8 cellular contexts compared by ENCODE assay signal in the genomic region with DNA sequence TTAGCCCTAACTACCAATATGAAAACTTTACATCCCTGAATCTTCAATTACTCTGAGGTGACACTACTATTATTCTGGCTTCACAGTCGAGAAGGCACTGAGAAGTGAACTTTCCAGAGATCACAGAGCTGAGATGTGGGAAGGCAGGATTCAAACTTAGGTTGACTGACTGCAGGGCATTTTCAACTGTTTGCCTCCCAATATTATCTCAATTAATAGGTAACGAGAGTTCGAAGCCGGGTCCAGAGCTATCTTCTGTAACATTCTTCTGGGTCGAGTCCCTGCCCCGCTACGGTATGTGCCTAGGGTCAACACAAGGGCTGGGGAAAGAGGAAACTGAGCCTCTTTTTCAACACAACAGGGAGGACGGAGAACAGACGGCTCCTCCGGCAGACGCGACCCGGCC. TPM values are rescaled to one million over a fixed set of nuclear protein-coding genes. Genes with fewer than 3 reads are reported as not detected.
A peak's percentile ranks its signal among the peaks of the same experiment; 100 is the strongest.
DNase-seq lines count a peak whose midpoint lies in the region; ATAC-seq and TF ChIP-seq lines count a peak whose summit lies in the region.

No MANE protein-coding gene starts in this region.

- H3K4me3 ChIP-seq in CD8-positive, alpha-beta T cell (ENCODE audit: low read depth, low read length) = peak overlapping the region; percentile 86
- H3K4me3 ChIP-seq in naive thymus-derived CD4-positive, alpha-beta T cell (ENCODE audit: low read length) = peak overlapping the region; percentile 72

- DNase-seq in CD8-positive, alpha-beta T cell = no peak
- peak in 1 of 61 donors; percentile 46 for DNase-seq in caudate nucleus (lab: John Stamatoyannopoulos, UW)
- no peak for DNase-seq in naive thymus-derived CD4-positive, alpha-beta T cell
- DNase-seq in GM03348 (ENCODE audit: low spot score) = no peak
- DNase-seq in kidney tubule cell (ENCODE audit: low spot score) = no peak
- no peak for DNase-seq in hepatic stellate cell (ENCODE audit: low spot score)
- DNase-seq in ecto neural progenitor cell (ENCODE audit: low spot score) = no peak

- H3K9me3 Mint-ChIP-seq in CD8-positive, alpha-beta T cell = no peaks in the 10 kb centered on the region
- H3K9me3 Mint-ChIP-seq in naive thymus-derived CD4-positive, alpha-beta T cell = peaks cover 0 to 13% (median 0%) of the 10 kb centered on the region in 11 donors

- peaks cover 2% of the 10 kb centered on the region for H3K27me3 Mint-ChIP-seq in CD8-positive, alpha-beta T cell (ENCODE audit: low read depth)
- H3K27me3 Mint-ChIP-seq in naive thymus-derived CD4-positive, alpha-beta T cell = peaks cover 0 to 7% (median 0%) of the 10 kb centered on the region in 5 donors

- peak overlapping the region; percentile 95 for H3K4me3 Mint-ChIP-seq in CD8-positive, alpha-beta T cell
- H3K4me3 Mint-ChIP-seq in naive thymus-derived CD4-positive, alpha-beta T cell = peak overlapping the region in 9 of 10 donors; percentile 95 to 99 (median 97)

- intact Hi-C loops in CD8-positive, alpha-beta T cell (cut with DNase I, micrococcal nuclease) = loop anchor here in 1 of 2 experiments (1.0 to 5.0 kb wide), 3 partner anchors 61 to 230 kb away; a partner anchor contains a TSS
- intact Hi-C loops in naive thymus-derived CD4-positive, alpha-beta T cell (cut with micrococcal nuclease) = loop anchor here (2.0 to 5.0 kb wide), 5 partner anchors 45 to 1495 kb away; a partner anchor contains a TSS

- POLR2A ChIA-PET in CD8-positive, alpha-beta T cell (lab: Charles Lee) = interaction anchor here (0.6 to 2.9 kb wide), 7 partner anchors 10 to 143 kb away, joined by 3 to 27 read pairs (median 5); a partner anchor contains a TSS
- POLR2A ChIA-PET in naive thymus-derived CD4-positive, alpha-beta T cell (lab: Charles Lee) = interaction anchor here (0.6 to 4.9 kb wide), 20 partner anchors 9 to 1253 kb away, joined by 3 to 63 read pairs (median 3); a partner anchor contains a TSS

- peak overlapping the region; percentile 95 for H3K27ac ChIP-seq in CD8-positive, alpha-beta T cell (ENCODE audit: low read depth, low read length)
- H3K27ac ChIP-seq in caudate nucleus (ENCODE audit: low read depth, low read length) = peak overlapping the region; percentile 99
- H3K27ac ChIP-seq in naive thymus-derived CD4-positive, alpha-beta T cell (ENCODE audit: low read depth, low read length) = peak overlapping the region; percentile 99

- H3K9me3 ChIP-seq in CD8-positive, alpha-beta T cell (ENCODE audit: low read length) = no peaks in the 10 kb centered on the region
- no peaks in the 10 kb centered on the region for H3K9me3 ChIP-seq in naive thymus-derived CD4-positive, alpha-beta T cell (ENCODE audit: control insufficient read depth in 2 of 3, low read length in 3 of 3)

- peaks cover 42% of the 10 kb centered on the region for H3K4me1 Mint-ChIP-seq in CD8-positive, alpha-beta T cell (ENCODE audit: low read depth)
- H3K4me1 Mint-ChIP-seq in naive thymus-derived CD4-positive, alpha-beta T cell = peaks cover 11 to 42% (median 29%) of the 10 kb centered on the region in 7 donors

- no peaks in the 10 kb centered on the region for H3K36me3 ChIP-seq in CD8-positive, alpha-beta T cell (ENCODE audit: insufficient read depth, low read length)
- peaks cover 0 to 9% (median 0%) of the 10 kb centered on the region in 3 experiments for H3K36me3 ChIP-seq in naive thymus-derived CD4-positive, alpha-beta T cell (ENCODE audit: control insufficient read depth in 2 of 3, insufficient read depth in 3 of 3, low read length in 3 of 3)

- no peak for TF ChIP-seq CTCF in CD8-positive, alpha-beta T cell (IDR thresholded peaks at IDR 0.05)

- peaks cover 42% of the 10 kb centered on the region for H3K4me1 ChIP-seq in CD8-positive, alpha-beta T cell (ENCODE audit: insufficient read depth, low read length)
- H3K4me1 ChIP-seq in naive thymus-derived CD4-positive, alpha-beta T cell (ENCODE audit: control insufficient read depth in 2 of 2, insufficient read depth in 2 of 2, low read length in 2 of 2) = peaks cover 11 to 31% of the 10 kb centered on the region in 2 donors

- ATAC-seq in CD8-positive, alpha-beta T cell = no peak
- peak; percentile 21 for ATAC-seq in HG03432 (IDR thresholded peaks at IDR 0.05; ENCODE audit: unreplicated experiment)
- ATAC-seq in naive thymus-derived CD4-positive, alpha-beta T cell = no peak

- CTCF ChIA-PET in CD8-positive, alpha-beta T cell (lab: Charles Lee) = interaction anchor here (0.9 kb wide), 1 partner anchor 44 kb away, joined by 4 read pairs; no protein-coding TSS in a partner anchor
- CTCF ChIA-PET in naive thymus-derived CD4-positive, alpha-beta T cell (lab: Charles Lee) = no interaction called here

- peak overlapping the region; percentile 99 for H3K27ac Mint-ChIP-seq in CD8-positive, alpha-beta T cell
- H3K27ac Mint-ChIP-seq in naive thymus-derived CD4-positive, alpha-beta T cell = peak overlapping the region; percentile 96 to 100 (median 98)

- no peaks in the 10 kb centered on the region for H3K27me3 ChIP-seq in CD8-positive, alpha-beta T cell (ENCODE audit: insufficient read depth, low read length)
- no peaks in the 10 kb centered on the region for H3K27me3 ChIP-seq in naive thymus-derived CD4-positive, alpha-beta T cell (ENCODE audit: control insufficient read depth in 2 of 2, insufficient read depth in 2 of 2, low read length in 2 of 2)

- peaks cover 22% of the 10 kb centered on the region for H3K36me3 Mint-ChIP-seq in CD8-positive, alpha-beta T cell
- peaks cover 3 to 39% (median 7%) of the 10 kb centered on the region in 5 donors for H3K36me3 Mint-ChIP-seq in naive thymus-derived CD4-positive, alpha-beta T cell

RNA-seq across cellular contexts. Expression of a gene that starts 0.8 kb away (rescaled TPM):
- total RNA-seq in CD8-positive, alpha-beta T cell = 10 to 100 TPM; 61.0 to 63.2 TPM
- 100 to 1,000 TPM in 2 of 5 experiments, 10 to 100 TPM in 3; 39.9 to 103 (median 71.4) TPM for total RNA-seq in naive thymus-derived CD4-positive, alpha-beta T cell
- polyA plus RNA-seq in naive thymus-derived CD4-positive, alpha-beta T cell = 10 to 100 TPM; 90.1 to 99.1 TPM
